In the genomic region with DNA sequence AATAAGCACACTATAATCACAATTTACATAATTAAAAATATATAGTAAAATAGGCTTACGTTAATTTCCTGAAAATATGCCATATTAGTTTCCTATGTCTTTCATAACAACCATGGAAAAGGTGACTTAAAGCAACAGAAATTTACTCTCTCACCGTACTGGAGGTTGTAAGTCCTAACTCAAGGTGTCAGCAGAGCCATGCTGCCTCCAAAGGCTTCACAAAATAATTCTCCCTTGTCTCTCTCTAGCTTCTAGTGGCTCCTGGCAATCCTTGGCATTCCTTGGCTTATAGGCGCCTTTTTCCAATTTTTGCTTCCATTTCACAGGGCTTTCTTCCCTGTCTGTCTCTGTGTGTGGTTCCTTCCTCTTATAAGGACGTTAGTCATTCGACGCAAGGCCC, we compare ENCODE assay signal across 22 cellular contexts. TPM values are rescaled to one million over a fixed set of nuclear protein-coding genes. Genes with fewer than 3 reads are reported as not detected.
"Had no signal": no experiment of that assay in that cellular context is flagged by ENCODE, and none has a peak within 500 bp of the region (broad histone marks: within the 10 kb centered on the region; RNA-seq: fewer than 3 reads in every experiment).

No MANE protein-coding gene starts in this region.

- H3K9ac ChIP-seq: parathyroid adenoma had no signal

- H3K4me1 Mint-ChIP-seq: activated CD4-positive, alpha-beta T cell treated with anti-CD3 and anti-CD28 coated beads for 36 hours; natural killer cell had no signal

- FAIRE-seq: astrocyte had no signal

- H3K9me3 ChIP-seq: adrenal gland, breast epithelium, gastrocnemius medialis, sigmoid colon, upper lobe of right lung had no signal

- H3K27me3 ChIP-seq: adrenal gland, breast epithelium, gastrocnemius medialis, sigmoid colon, spleen, upper lobe of right lung had no signal

- H3K4me3 ChIP-seq: adrenal gland, breast epithelium, coronary artery, gastrocnemius medialis, sigmoid colon, spleen, upper lobe of right lung had no signal

- H3K4me1 ChIP-seq: adrenal gland, breast epithelium, gastrocnemius medialis, parathyroid adenoma, sigmoid colon, spleen, upper lobe of right lung had no signal

- DNase-seq: activated CD4-positive, alpha-beta memory T cell treated with anti-CD3 and anti-CD28 coated beads for 36 hours; activated CD4-positive, alpha-beta T cell treated with anti-CD3 and anti-CD28 coated beads for 36 hours; activated gamma-delta T cell treated with Interleukin-2 at 50 U/mL for 16 hours; activated T-cell treated with anti-CD3 and anti-CD28 coated beads for 4 hours; adrenal gland; gastrocnemius medialis; head of caudate nucleus; natural killer cell; sigmoid colon; spleen; stimulated activated CD8-positive, alpha-beta memory T cell treated with anti-CD3 and anti-CD28 coated beads, Interleukin-4, amount 100 ng/mL, for 48 hours; stimulated activated naive CD4-positive, alpha-beta T cell; T-helper 2 cell; upper lobe of right lung had no signal

- ATAC-seq: activated CD4-positive, alpha-beta T cell treated with anti-CD3 and anti-CD28 coated beads for 36 hours; activated naive CD4-positive, alpha-beta T cell treated with anti-CD3 and anti-CD28 coated beads, Interleukin-2, amount 50 U/mL, for 72 hours; esophagus mucosa; gastrocnemius medialis; natural killer cell; upper lobe of right lung had no signal

- H3K4me3 Mint-ChIP-seq: activated CD4-positive, alpha-beta memory T cell treated with anti-CD3 and anti-CD28 coated beads for 36 hours; activated CD4-positive, alpha-beta T cell treated with anti-CD3 and anti-CD28 coated beads for 36 hours; activated T-helper 1 cell treated with anti-CD3 and anti-CD28 coated beads, Interleukin-12 subunit alpha, Interleukin-12 subunit beta, Interleukin-2, Interleukin-4 antibody, amounts not matched to agents 30 ng/mL and 10 ng/mL and 1 ng/mL, durations not matched to agents 14 hours and 24 hours and 36 hours; natural killer cell had no signal

- H3K36me3 ChIP-seq: adrenal gland, breast epithelium, gastrocnemius medialis, sigmoid colon, spleen, upper lobe of right lung had no signal

- H3K27ac Mint-ChIP-seq: activated CD4-positive, alpha-beta memory T cell treated with anti-CD3 and anti-CD28 coated beads for 36 hours; activated CD4-positive, alpha-beta T cell treated with anti-CD3 and anti-CD28 coated beads for 36 hours; activated naive CD4-positive, alpha-beta T cell treated with anti-CD3 and anti-CD28 coated beads, Interleukin-2, amount 50 U/mL, for 72 hours; activated T-helper 1 cell treated with anti-CD3 and anti-CD28 coated beads, Interleukin-12 subunit alpha, Interleukin-12 subunit beta, Interleukin-2, Interleukin-4 antibody, amounts not matched to agents 30 ng/mL and 10 ng/mL and 1 ng/mL, durations not matched to agents 14 hours and 24 hours and 36 hours; natural killer cell had no signal

- H3K27me3 Mint-ChIP-seq: activated CD4-positive, alpha-beta memory T cell treated with anti-CD3 and anti-CD28 coated beads for 36 hours; activated CD4-positive, alpha-beta T cell treated with anti-CD3 and anti-CD28 coated beads for 36 hours had no signal

- H3K27ac ChIP-seq: adrenal gland, breast epithelium, coronary artery, gastrocnemius medialis, parathyroid adenoma, sigmoid colon, spleen, upper lobe of right lung had no signal

- H3K36me3 Mint-ChIP-seq: activated CD4-positive, alpha-beta memory T cell treated with anti-CD3 and anti-CD28 coated beads for 36 hours; activated naive CD4-positive, alpha-beta T cell treated with anti-CD3 and anti-CD28 coated beads, Interleukin-2, amount 50 U/mL, for 72 hours; natural killer cell had no signal

RNA-seq across cellular contexts. Expression of gene SI, which starts 7.6 kb away (rescaled TPM):
- total RNA-seq: activated CD4-positive, alpha-beta memory T cell treated with anti-CD3 and anti-CD28 coated beads for 36 hours; activated CD4-positive, alpha-beta T cell treated with anti-CD3 and anti-CD28 coated beads for 36 hours; activated naive CD4-positive, alpha-beta T cell treated with anti-CD3 and anti-CD28 coated beads, Interleukin-2, amount 50 U/mL, for 72 hours; activated T-helper 1 cell treated with anti-CD3 and anti-CD28 coated beads, Interleukin-12 subunit alpha, Interleukin-12 subunit beta, Interleukin-2, Interleukin-4 antibody, amounts not matched to agents 30 ng/mL and 10 ng/mL and 1 ng/mL, durations not matched to agents 14 hours and 24 hours and 36 hours; adrenal gland; astrocyte; breast epithelium; esophagus mucosa; gastrocnemius medialis; lower leg skin; natural killer cell; spleen; upper lobe of right lung had no signal
